Comparison of ENCODE assay signal across 8 cellular contexts in genomic region chr19:4065430-4066175, GRCh38. TPM values are rescaled to one million over a fixed set of nuclear protein-coding genes. Genes with fewer than 3 reads are reported as not detected.
A peak's percentile ranks its signal among the peaks of the same experiment; 100 is the strongest.
DNase-seq lines count a peak whose midpoint lies in the region; ATAC-seq and TF ChIP-seq lines count a peak whose summit lies in the region.

No MANE protein-coding gene starts in this region.

- H4K20me1 ChIP-seq in SK-N-SH (ENCODE audit: insufficient read depth), result peaks cover 44% of the 10 kb centered on the region

- H3K27ac ChIP-seq in SK-N-SH (ENCODE audit: low read depth in 2 of 2, low read length in 1 of 2), result peak overlapping the region in 1 of 2 experiments; percentile 85; a peak in 2 of 4 replicates
- peak overlapping the region; percentile 82 for H3K27ac ChIP-seq in trophoblast cell (ENCODE audit: low read depth, low read length)
- H3K27ac ChIP-seq in tibial nerve, result peak overlapping the region; percentile 88 to 100 (median 94)

- no peak overlapping the region for H2AK5ac ChIP-seq in trophoblast cell (ENCODE audit: low read length)

- no peak for TF ChIP-seq POLR2A in tibial nerve (IDR thresholded peaks at IDR 0.05)

- 0% methylated on average over 2 of the region's 98 CpGs for WGBS in SK-N-SH (ENCODE audit: low lambda C conversion rate)
- no CpG with 5 or more reads among the region's 98 CpGs for WGBS in trophoblast cell (ENCODE audit: extremely low coverage, insufficient coverage, insufficient read length)
- 0 to 2% methylated on average over 9 to 27 of the region's 98 CpGs for WGBS in tibial nerve, 2 donors

- no peak overlapping the region for H3K4me2 ChIP-seq in SK-N-SH
- no peak overlapping the region for H3K4me2 ChIP-seq in trophoblast cell (ENCODE audit: low read length)

- H3K36me3 Mint-ChIP-seq in activated naive CD4-positive, alpha-beta T cell treated with anti-CD3 and anti-CD28 coated beads, Interleukin-2, amount 50 U/mL, for 24 hours, result peaks cover 2% of the 10 kb centered on the region

- no peak overlapping the region for H3K27ac Mint-ChIP-seq in activated naive CD4-positive, alpha-beta T cell treated with anti-CD3 and anti-CD28 coated beads, Interleukin-2, amount 50 U/mL, for 24 hours

- H3K18ac ChIP-seq in trophoblast cell (ENCODE audit: low read length), result no peak overlapping the region

- TF ChIP-seq RAD21 in SK-N-SH (IDR thresholded peaks at IDR 0.05; ENCODE audit: low read length), result no peak

- no peak; a peak in 1 of 4 replicates for TF ChIP-seq EP300 in SK-N-SH (IDR thresholded peaks at IDR 0.05; ENCODE audit: borderline replicate concordance in 1 of 2, low read depth in 1 of 2, low read length in 1 of 2)
- TF ChIP-seq EP300 in tibial nerve (IDR thresholded peaks at IDR 0.05), result no peak

- H3K4me1 Mint-ChIP-seq in activated naive CD4-positive, alpha-beta T cell treated with anti-CD3 and anti-CD28 coated beads, Interleukin-2, amount 50 U/mL, for 24 hours, result peaks cover 31% of the 10 kb centered on the region

- H3K9me3 Mint-ChIP-seq in activated naive CD4-positive, alpha-beta T cell treated with anti-CD3 and anti-CD28 coated beads, Interleukin-2, amount 50 U/mL, for 24 hours, result no peaks in the 10 kb centered on the region

- peak; percentile 68 for ATAC-seq in HG02588 (IDR thresholded peaks at IDR 0.05; ENCODE audit: unreplicated experiment)

- H3K4me3 ChIP-seq in SK-N-SH (ENCODE audit: low read depth in 2 of 2, low read length in 1 of 2) (peak overlapping the region in 1 of 2 experiments; percentile 80; a peak in 2 of 4 replicates), trophoblast cell (ENCODE audit: low read depth, low read length) (peak overlapping the region; percentile 81), tibial nerve (peak overlapping the region; percentile 93 to 100 (median 96))

- TF ChIP-seq CTCF in GM10266 (IDR thresholded peaks at IDR 0.05; ENCODE audit: control insufficient read depth, insufficient read depth, low read depth, missing control alignments), result no peak
- TF ChIP-seq CTCF in SK-N-SH (IDR thresholded peaks at IDR 0.05), result no peak
- TF ChIP-seq CTCF in tibial nerve (IDR thresholded peaks at IDR 0.05), result peak in 1 of 5 experiments; percentile 40

- CTCF ChIA-PET in SK-N-SH (lab: Yijun Ruan, JAX), result interaction anchor here (0.8 to 1.0 kb wide), 2 partner anchors 74 to 80 kb away, joined by 3 read pairs; partner anchors contain the start of gene EEF2

- no peak overlapping the region for H4K91ac ChIP-seq in trophoblast cell (ENCODE audit: low read depth, low read length)

- H3K4me1 ChIP-seq in SK-N-SH (ENCODE audit: control insufficient read depth in 1 of 2, insufficient read depth in 2 of 2, low read depth in 1 of 2, low read length in 1 of 2) (peaks cover 0 to 16% of the 10 kb centered on the region in 2 experiments; a peak in 1 of 4 replicates), trophoblast cell (ENCODE audit: control insufficient read depth in 1 of 2, insufficient read depth in 2 of 2, low read length in 2 of 2) (peaks cover 25 to 34% of the 10 kb centered on the region in 2 experiments), tibial nerve (peaks cover 0 to 55% (median 44%) of the 10 kb centered on the region in 4 donors)

- no peak overlapping the region for H3K4ac ChIP-seq in trophoblast cell (ENCODE audit: low read depth, low read length)

- peaks cover 29% of the 10 kb centered on the region for H3K79me1 ChIP-seq in trophoblast cell (ENCODE audit: low read length)

- H3K79me2 ChIP-seq in SK-N-SH (ENCODE audit: insufficient read depth) (peaks cover 48% of the 10 kb centered on the region), trophoblast cell (ENCODE audit: control insufficient read depth, insufficient read depth, low read length, poor library complexity) (peaks cover 47% of the 10 kb centered on the region)

- POLR2A ChIA-PET in SK-N-SH (lab: Yijun Ruan, JAX), result interaction anchor here (0.6 to 1.2 kb wide), 4 partner anchors 58 to 590 kb away, joined by 3 to 4 read pairs (median 4); partner anchors contain the start of genes EEF2 and PIAS4

- no peak overlapping the region for H3K14ac ChIP-seq in trophoblast cell (ENCODE audit: low read length)

- H2AFZ ChIP-seq in SK-N-SH (ENCODE audit: low read depth) (no peak overlapping the region), trophoblast cell (ENCODE audit: insufficient read depth, low read length, poor library complexity) (no peak overlapping the region)

- no peaks in the 10 kb centered on the region for H3K9me2 ChIP-seq in SK-N-SH

- H2BK5ac ChIP-seq in trophoblast cell (ENCODE audit: low read depth, low read length, poor library complexity), result no peak overlapping the region

- H3K27me3 ChIP-seq in SK-N-SH (ENCODE audit: insufficient read depth), result no peaks in the 10 kb centered on the region
- H3K27me3 ChIP-seq in trophoblast cell (ENCODE audit: insufficient read depth, low read length), result no peaks in the 10 kb centered on the region
- H3K27me3 ChIP-seq in tibial nerve, result no peaks in the 10 kb centered on the region

- H3K4me3 Mint-ChIP-seq in activated naive CD4-positive, alpha-beta T cell treated with anti-CD3 and anti-CD28 coated beads, Interleukin-2, amount 50 U/mL, for 24 hours, result peak overlapping the region; percentile 39

- H3K9ac ChIP-seq in SK-N-SH (no peak overlapping the region), trophoblast cell (ENCODE audit: low read length) (no peak overlapping the region)

- DNase-seq in GM10266 (ENCODE audit: extremely low spot score), result peak; percentile 100
- peak; percentile 94 for DNase-seq in NCI-H1092 (lab: John Stamatoyannopoulos, UW)
- DNase-seq in SK-N-SH, result peak; percentile 99
- peak; percentile 97 for DNase-seq in globus pallidus (ENCODE audit: low spot score)
- DNase-seq in trophoblast cell, result peak; percentile 93 to 96
- peak; percentile 85 to 91 for DNase-seq in tibial nerve (ENCODE audit: low spot score in 2 of 2)

- H2BK120ac ChIP-seq in trophoblast cell (ENCODE audit: insufficient read depth, low read length, poor library complexity), result no peak overlapping the region

- no peak overlapping the region for H3K23ac ChIP-seq in trophoblast cell (ENCODE audit: low read length)

- peaks cover 3 to 13% of the 10 kb centered on the region in 2 experiments for H3K36me3 ChIP-seq in SK-N-SH (replicated peaks in 1 of 2; ENCODE audit: control insufficient read depth in 1 of 2, insufficient read depth in 2 of 2, low read length in 1 of 2)
- peaks cover 9 to 16% of the 10 kb centered on the region in 2 experiments for H3K36me3 ChIP-seq in trophoblast cell (ENCODE audit: control insufficient read depth in 1 of 2, insufficient read depth in 2 of 2, low read length in 2 of 2)
- no peaks in the 10 kb centered on the region for H3K36me3 ChIP-seq in tibial nerve

- no peak overlapping the region for H2BK12ac ChIP-seq in trophoblast cell (ENCODE audit: low read length)

- no peak overlapping the region for H4K12ac ChIP-seq in trophoblast cell (ENCODE audit: low read depth, low read length)

- H3K27me3 Mint-ChIP-seq in activated naive CD4-positive, alpha-beta T cell treated with anti-CD3 and anti-CD28 coated beads, Interleukin-2, amount 50 U/mL, for 24 hours, result no peaks in the 10 kb centered on the region

- H3F3A ChIP-seq in SK-N-SH (replicated peaks; ENCODE audit: insufficient read depth), result peaks cover 4% of the 10 kb centered on the region

- no peaks in the 10 kb centered on the region for H3K9me3 ChIP-seq in SK-N-SH
- H3K9me3 ChIP-seq in trophoblast cell (ENCODE audit: insufficient read depth, low read depth, low read length), result no peaks in the 10 kb centered on the region
- H3K9me3 ChIP-seq in tibial nerve, result no peaks in the 10 kb centered on the region

- H4K8ac ChIP-seq in trophoblast cell (ENCODE audit: low read depth, low read length), result no peak overlapping the region

TF ChIP-seq in SK-N-SH, 30 proteins besides CTCF, POLR2A, EP300 and RAD21 (continues in another document):
- TF ChIP-seq SMC3 (IDR thresholded peaks at IDR 0.05; ENCODE audit: low read depth, low read length) (no peak), SIN3A (IDR thresholded peaks at IDR 0.05; ENCODE audit: borderline replicate concordance, low read depth, low read length) (no peak), GATA2 (CRISPR knock-in tag; IDR thresholded peaks at IDR 0.05) (no peak), GABPA (IDR thresholded peaks at IDR 0.05; ENCODE audit: low read depth) (0 out of 2 replicates have a peak, but pooled peaks have one; percentile 20), PBX3 (IDR thresholded peaks at IDR 0.05) (peak; percentile 97), TCF12 (IDR thresholded peaks at IDR 0.05) (0 out of 2 replicates have a peak, but pooled peaks have one; percentile 6), IRF3 (IDR thresholded peaks at IDR 0.05; ENCODE audit: low read depth, low read length) (peak; percentile 39)

RNA-seq across cellular contexts. Expression of gene ZBTB7A, which starts 1.1 kb away (rescaled TPM):
- 5.6 and 7.4 TPM in 2 replicates for polyA plus RNA-seq in SK-N-SH (2012; rRNA removed)
- 2.8 and 5.8 TPM in 2 replicates for polyA plus RNA-seq in SK-N-SH (2012; cell fraction: cytosol; rRNA removed)
- polyA plus RNA-seq in SK-N-SH (2012; cell fraction: nucleus; rRNA removed), result 17.7 and 19.8 TPM in 2 replicates
- 33.3 and 34.5 TPM in 2 replicates for polyA plus RNA-seq in trophoblast cell (2013)
- total RNA-seq in tibial nerve, result 10 to 100 TPM; 64.9 to 97.7 (median 86.7) TPM

RNA-seq across cellular contexts. Expression of gene PIAS4, which starts 58.1 kb away (rescaled TPM):
- polyA plus RNA-seq in SK-N-SH (2012; rRNA removed), result 7.7 and 14.1 TPM in 2 replicates
- 4.8 and 7.9 TPM in 2 replicates for polyA plus RNA-seq in SK-N-SH (2012; cell fraction: cytosol; rRNA removed)
- polyA plus RNA-seq in SK-N-SH (2012; cell fraction: nucleus; rRNA removed), result 17.7 and 23.8 TPM in 2 replicates
- 73.6 and 81.3 TPM in 2 replicates for polyA plus RNA-seq in trophoblast cell (2013)
- 10 to 100 TPM; 23.0 to 32.4 (median 26.3) TPM for total RNA-seq in tibial nerve

RNA-seq across cellular contexts. Expression of gene MAP2K2, which starts 58.3 kb away (rescaled TPM):
- polyA plus RNA-seq in SK-N-SH (2012; rRNA removed), result 67.2 and 114 TPM in 2 replicates
- 55.7 and 82.6 TPM in 2 replicates for polyA plus RNA-seq in SK-N-SH (2012; cell fraction: cytosol; rRNA removed)
- polyA plus RNA-seq in SK-N-SH (2012; cell fraction: nucleus; rRNA removed), result 156 and 227 TPM in 2 replicates
- 150 and 155 TPM in 2 replicates for polyA plus RNA-seq in trophoblast cell (2013)
- total RNA-seq in tibial nerve, result 100 to 1,000 TPM in 1 of 4 donors, 10 to 100 TPM in 3; 36.9 to 128 (median 75.0) TPM
